In genomic region chr12:107415834-107416233, GRCh38 we compare ENCODE assay signal across 18 cellular contexts.
DNase-seq lines count a peak whose midpoint lies in the region; ATAC-seq and TF ChIP-seq lines count a peak whose summit lies in the region.
"Had no signal": no experiment of that assay in that cellular context is flagged by ENCODE, and none has a peak within 500 bp of the region (broad histone marks: within the 10 kb centered on the region; RNA-seq: fewer than 3 reads in every experiment).

No MANE protein-coding gene starts in this region.

- H3K4me3 ChIP-seq in IMR-90 (ENCODE audit: insufficient read depth, low read depth, low read length) (no peak overlapping the region), mesenchymal stem cell (ENCODE audit: insufficient read depth in 1 of 2, low read depth in 1 of 2, low read length in 2 of 2) (no peak overlapping the region)
- H3K4me3 ChIP-seq: esophagus squamous epithelium, stomach had no signal

- no peak overlapping the region for H4K5ac ChIP-seq in IMR-90 (ENCODE audit: low read depth, low read length)

- POLR2A ChIA-PET in IMR-90 (lab: Charles Lee; ENCODE audit: unreplicated experiment), result no interaction called here

- H3K4me3 Mint-ChIP-seq in chondrocyte (ENCODE audit: unreplicated experiment) (no peak overlapping the region), immature natural killer cell (no peak overlapping the region)
- H3K4me3 Mint-ChIP-seq: activated CD4-positive, alpha-beta T cell treated with anti-CD3 and anti-CD28 coated beads, Interleukin-2, amount 10 ng/mL, durations not matched to agents 7 days and 5 days; B cell had no signal

- no peak for TF ChIP-seq POLR2A in IMR-90 (IDR thresholded peaks at IDR 0.05; ENCODE audit: low read depth, low read length)

- H2AK5ac ChIP-seq in IMR-90 (ENCODE audit: low read depth, low read length), result 0 out of 2 replicates have a peak overlapping the region, but pooled peaks have one; percentile 44
- H2AK5ac ChIP-seq in mesenchymal stem cell (ENCODE audit: low read length, severe bottlenecking), result no peak overlapping the region

- H3K27me3 ChIP-seq in IMR-90 (ENCODE audit: control insufficient read depth, insufficient read depth, low read length) (no peaks in the 10 kb centered on the region), mesenchymal stem cell (ENCODE audit: control insufficient read depth in 1 of 2, insufficient read depth in 1 of 2, low read length in 2 of 2) (no peaks in the 10 kb centered on the region)
- H3K27me3 ChIP-seq: esophagus squamous epithelium had no signal

- TF ChIP-seq RAD21 in IMR-90 (IDR thresholded peaks at IDR 0.05; ENCODE audit: low read length), result no peak

- H3K79me1 ChIP-seq in IMR-90 (ENCODE audit: low read depth in 1 of 2, low read length in 2 of 2) (no peaks in the 10 kb centered on the region), mesenchymal stem cell (replicated peaks; ENCODE audit: low read length, poor library complexity, severe bottlenecking) (no peaks in the 10 kb centered on the region)

- H3K27ac Mint-ChIP-seq in chondrocyte (ENCODE audit: unreplicated experiment) (peak overlapping the region; percentile 4), immature natural killer cell (no peak overlapping the region)
- H3K27ac Mint-ChIP-seq: activated CD4-positive, alpha-beta T cell treated with anti-CD3 and anti-CD28 coated beads, Interleukin-2, amount 10 ng/mL, durations not matched to agents 7 days and 5 days; B cell had no signal

- CTCF ChIA-PET in IMR-90 (lab: Yijun Ruan, JAX), result interaction anchor here (0.7 to 1.2 kb wide), 4 partner anchors 14 to 52 kb away, joined by 3 read pairs; no protein-coding TSS in a partner anchor

- H3K4me1 Mint-ChIP-seq in chondrocyte (ENCODE audit: low read depth) (peaks cover 9% of the 10 kb centered on the region), immature natural killer cell (no peaks in the 10 kb centered on the region)
- H3K4me1 Mint-ChIP-seq: activated CD4-positive, alpha-beta T cell treated with anti-CD3 and anti-CD28 coated beads, Interleukin-2, amount 10 ng/mL, durations not matched to agents 7 days and 5 days; B cell had no signal

- H4K20me1 ChIP-seq in IMR-90 (ENCODE audit: insufficient read depth, low read length), result no peaks in the 10 kb centered on the region

- H3K9me3 Mint-ChIP-seq in chondrocyte (ENCODE audit: low read depth), result no peaks in the 10 kb centered on the region
- no peaks in the 10 kb centered on the region for H3K9me3 Mint-ChIP-seq in immature natural killer cell

- H3K27me3 Mint-ChIP-seq in chondrocyte (ENCODE audit: low read depth) (no peaks in the 10 kb centered on the region), immature natural killer cell (ENCODE audit: low read depth in 3 of 3) (peaks cover 0 to 4% (median 2%) of the 10 kb centered on the region in 3 donors)
- H3K27me3 Mint-ChIP-seq: activated CD4-positive, alpha-beta T cell treated with anti-CD3 and anti-CD28 coated beads, Interleukin-2, amount 10 ng/mL, durations not matched to agents 7 days and 5 days; B cell had no signal

- no peaks in the 10 kb centered on the region for H3K9me3 ChIP-seq in IMR-90 (ENCODE audit: control insufficient read depth, insufficient read depth, low read length)
- no peaks in the 10 kb centered on the region for H3K9me3 ChIP-seq in mesenchymal stem cell (ENCODE audit: control insufficient read depth, low read length)
- H3K9me3 ChIP-seq: esophagus squamous epithelium had no signal

- dilution Hi-C loops in IMR-90 (cut with HindIII; ENCODE audit: low sequenced_read_pairs, unreplicated experiment), result no loop called here

- H2AK9ac ChIP-seq in IMR-90 (replicated peaks; ENCODE audit: low read depth, low read length, poor library complexity), result no peak overlapping the region

- H3K23ac ChIP-seq in IMR-90 (ENCODE audit: low read depth, low read length) (no peak overlapping the region), mesenchymal stem cell (ENCODE audit: low read length in 2 of 2) (no peak overlapping the region)

- peaks cover 14% of the 10 kb centered on the region for H3K9me1 ChIP-seq in IMR-90 (ENCODE audit: insufficient read depth, low read length)

- no peak overlapping the region for H3K27ac ChIP-seq in IMR-90 (ENCODE audit: insufficient read depth, low read length)
- peak overlapping the region; percentile 89 for H3K27ac ChIP-seq in mesenchymal stem cell (ENCODE audit: low read length, poor library complexity, severe bottlenecking)
- H3K27ac ChIP-seq: esophagus squamous epithelium, HL-60, stomach had no signal

- H3K4ac ChIP-seq in IMR-90 (ENCODE audit: low read depth, low read length) (no peak overlapping the region), mesenchymal stem cell (ENCODE audit: low read depth in 1 of 2, low read length in 2 of 2) (no peak overlapping the region)

- no TSS peak for BruUV-seq in IMR-90 (replicated peaks; lab: Mats Ljungman, UMichigan)

- H3K14ac ChIP-seq in IMR-90 (replicated peaks; ENCODE audit: low read depth, low read length) (no peak overlapping the region), mesenchymal stem cell (ENCODE audit: low read length in 2 of 2) (no peak overlapping the region)

- no peak overlapping the region for H3K56ac ChIP-seq in IMR-90 (ENCODE audit: extremely low read depth, insufficient read depth, low read length)

- H2BK5ac ChIP-seq in IMR-90 (ENCODE audit: low read depth, low read length, poor library complexity, severe bottlenecking) (no peak overlapping the region), mesenchymal stem cell (ENCODE audit: low read depth, low read length, poor library complexity, severe bottlenecking) (no peak overlapping the region)

- 90% methylated on average over 4 of the region's 8 CpGs; no CpG with 5 or more reads in 1 of the 2 experiments for WGBS in IMR-90 (ENCODE audit: extremely low coverage in 2 of 2, insufficient read length in 1 of 2), 2 experiments
- WGBS in mesenchymal stem cell, result 76% methylated on average over 8 of the region's 8 CpGs

- H4K8ac ChIP-seq in IMR-90 (ENCODE audit: low read depth in 2 of 2, low read length in 2 of 2), result no peak overlapping the region
- H4K8ac ChIP-seq in mesenchymal stem cell (ENCODE audit: low read length), result no peak overlapping the region

- ATAC-seq in IMR-90 (ENCODE audit: low read depth) (no peak), GM19023 (IDR thresholded peaks at IDR 0.05; ENCODE audit: unreplicated experiment) (no peak)
- no peak for ATAC-seq in activated CD4-positive, CD25-positive, alpha-beta regulatory T cell treated with anti-CD3 and anti-CD28 coated beads, Interleukin-2, amount 50 U/mL, for 24 hours
- ATAC-seq: left colon, right cardiac atrium had no signal

- intact Hi-C loops in IMR-90 (cut with micrococcal nuclease), result no loop called here

- peak overlapping the region; percentile 54 for H2BK20ac ChIP-seq in IMR-90 (ENCODE audit: low read depth, low read length)

- H2BK12ac ChIP-seq in mesenchymal stem cell (ENCODE audit: low read length in 2 of 2), result no peak overlapping the region

- H2AFZ ChIP-seq in IMR-90 (replicated peaks; ENCODE audit: low read length, poor library complexity) (no peak overlapping the region), mesenchymal stem cell (ENCODE audit: low read depth, low read length) (no peak overlapping the region)

- peak overlapping the region; percentile 62; the same call in 1 of the 2 replicates for H4K91ac ChIP-seq in IMR-90 (ENCODE audit: insufficient read depth, low read depth, low read length)
- no peak overlapping the region for H4K91ac ChIP-seq in mesenchymal stem cell (ENCODE audit: low read length)

- H3K4me1 ChIP-seq in IMR-90 (ENCODE audit: control insufficient read depth, insufficient read depth, low read length) (peaks cover 14% of the 10 kb centered on the region), mesenchymal stem cell (ENCODE audit: control insufficient read depth, insufficient read depth, low read depth, low read length) (peaks cover 18% of the 10 kb centered on the region)
- H3K4me1 ChIP-seq: stomach had no signal

- in situ Hi-C loops in IMR-90 (cut with MboI; ENCODE audit: low sequenced_read_pairs), result loop anchor here (10.0 kb wide), 1 partner anchor 189 kb away; no protein-coding TSS in a partner anchor

- H2BK120ac ChIP-seq in IMR-90 (ENCODE audit: low read depth, low read length) (no peak overlapping the region), mesenchymal stem cell (ENCODE audit: low read depth, low read length) (no peak overlapping the region)

- H3K36me3 ChIP-seq in IMR-90 (ENCODE audit: control insufficient read depth, insufficient read depth, low read length), result no peaks in the 10 kb centered on the region
- H3K36me3 ChIP-seq in mesenchymal stem cell (ENCODE audit: control insufficient read depth in 1 of 2, insufficient read depth in 2 of 2, low read depth in 1 of 2, low read length in 2 of 2), result no peaks in the 10 kb centered on the region
- H3K36me3 ChIP-seq: stomach had no signal

- H3K4me2 ChIP-seq in IMR-90 (ENCODE audit: low read depth, low read length) (no peak overlapping the region), mesenchymal stem cell (ENCODE audit: low read length, poor library complexity, severe bottlenecking) (no peak overlapping the region)

- H3K9ac ChIP-seq in IMR-90 (ENCODE audit: low read depth, low read length), result no peak overlapping the region
- no peak overlapping the region for H3K9ac ChIP-seq in mesenchymal stem cell (ENCODE audit: low read length)

- DNase-seq in AG09319 (ENCODE audit: extremely low read depth, low read depth) (peak; percentile 73), IMR-90 (no peak), chondrocyte (ENCODE audit: low spot score) (no peak), mesenchymal stem cell (no peak), immature natural killer cell (no peak), NCI-H510A treated with DMSO at 0.1 percent for 48 hours (lab: John Stamatoyannopoulos, UW) (no peak)
- DNase-seq: activated CD4-positive, alpha-beta T cell treated with anti-CD3 and anti-CD28 coated beads, Interleukin-2, amount 10 ng/mL, durations not matched to agents 7 days and 5 days; esophagus squamous epithelium; KBM-7; left colon; NCI-H1092 treated with DMSO at 0.1 percent for 48 hours; NCI-H82; right cardiac atrium; stomach had no signal

- H3K36me3 Mint-ChIP-seq in chondrocyte (ENCODE audit: low read depth) (no peaks in the 10 kb centered on the region), immature natural killer cell (no peaks in the 10 kb centered on the region)

- H2BK15ac ChIP-seq in IMR-90 (ENCODE audit: low read depth, low read length) (0 out of 3 replicates have a peak overlapping the region, but pooled peaks have one; percentile 31), mesenchymal stem cell (ENCODE audit: low read depth, poor library complexity, severe bottlenecking) (no peak overlapping the region)

- TF ChIP-seq CTCF in AG09319 (IDR thresholded peaks at IDR 0.05; ENCODE audit: low read depth, low read length) (no peak), IMR-90 (conservative IDR thresholded peaks at IDR 0.05; ENCODE audit: low read depth, low read length) (no peak), chondrocyte (IDR thresholded peaks at IDR 0.05) (no peak)

- H3K18ac ChIP-seq in IMR-90 (ENCODE audit: low read depth, low read length), result peak overlapping the region; percentile 43; the same call in 1 of the 2 replicates
- H3K18ac ChIP-seq in mesenchymal stem cell (ENCODE audit: low read depth in 1 of 2, low read length in 2 of 2), result no peak overlapping the region

TF ChIP-seq in IMR-90, 13 proteins besides CTCF, POLR2A, EP300 and RAD21 (continues in another document):
- TF ChIP-seq BHLHE40 (IDR thresholded peaks at IDR 0.05; ENCODE audit: low read depth, low read length), result no peak
- TF ChIP-seq RFX5 (IDR thresholded peaks at IDR 0.05; ENCODE audit: low read depth, low read length), result no peak
- no peak for TF ChIP-seq FOS (IDR thresholded peaks at IDR 0.05; ENCODE audit: low read depth, low read length)
